8 cellular contexts compared by ENCODE assay signal in genomic region chr21:45140346-45140940, GRCh38.
DNase-seq lines count a peak whose midpoint lies in the region; ATAC-seq and TF ChIP-seq lines count a peak whose summit lies in the region.

No MANE protein-coding gene starts in this region.

- peaks cover 18% of the 10 kb centered on the region for H3K36me3 Mint-ChIP-seq in Caco-2 (ENCODE audit: insufficient read depth, unreplicated experiment)

- WGBS in adrenal gland, 4 donors = 17 to 20% (median 19%) methylated on average over 9 of the region's 9 CpGs
- WGBS in heart left ventricle, 4 donors = 31 to 42% (median 35%) methylated on average over 8 to 9 of the region's 9 CpGs

- H3K36me3 ChIP-seq in Caco-2 (ENCODE audit: control insufficient read depth, insufficient read depth, low read length) (no peaks in the 10 kb centered on the region), SK-N-MC (ENCODE audit: insufficient read depth, low read length) (peaks cover 8% of the 10 kb centered on the region; the same call in 1 of the 2 replicates), adrenal gland (replicated peaks in 1 of 2) (no peaks in the 10 kb centered on the region), heart left ventricle (peaks cover 0 to 9% (median 4%) of the 10 kb centered on the region in 9 donors)

- H3K9me3 ChIP-seq in Caco-2 (no peaks in the 10 kb centered on the region), SK-N-MC (ENCODE audit: low read depth, low read length) (no peaks in the 10 kb centered on the region), adrenal gland (replicated peaks in 1 of 3) (no peaks in the 10 kb centered on the region), heart left ventricle (no peaks in the 10 kb centered on the region)

- no peaks in the 10 kb centered on the region for H3K27me3 ChIP-seq in Caco-2 (replicated peaks; ENCODE audit: control insufficient read depth, insufficient read depth, low read length)
- no peaks in the 10 kb centered on the region for H3K27me3 ChIP-seq in adrenal gland
- H3K27me3 ChIP-seq in heart left ventricle = no peaks in the 10 kb centered on the region

- TF ChIP-seq POLR2A in adrenal gland (IDR thresholded peaks at IDR 0.05) (no peak), heart left ventricle (IDR thresholded peaks at IDR 0.05) (no peak)

- ATAC-seq in GM21737 (IDR thresholded peaks at IDR 0.05; ENCODE audit: unreplicated experiment) = peak; percentile 55
- ATAC-seq in heart left ventricle = peak; percentile 75 to 86 (median 86)
- ATAC-seq in HG03378 (IDR thresholded peaks at IDR 0.05; ENCODE audit: unreplicated experiment) = no peak

- no peaks in the 10 kb centered on the region for H3K4me1 Mint-ChIP-seq in Caco-2 (ENCODE audit: low read depth, unreplicated experiment)

- no peak overlapping the region for H3K27ac Mint-ChIP-seq in Caco-2 (ENCODE audit: unreplicated experiment)

- no peak overlapping the region for H3K4me3 Mint-ChIP-seq in Caco-2 (ENCODE audit: unreplicated experiment)

- no peaks in the 10 kb centered on the region for H3K9me3 Mint-ChIP-seq in Caco-2 (ENCODE audit: unreplicated experiment)

- CTCF ChIA-PET in Caco-2 (lab: Charles Lee) = interaction anchor here (0.6 to 1.5 kb wide), 15 partner anchors 10 to 680 kb away, joined by 3 to 12 read pairs (median 4); partner anchors contain the start of gene POFUT2

- H3K9ac ChIP-seq in SK-N-MC (ENCODE audit: insufficient read length) = no peak overlapping the region

- no peaks in the 10 kb centered on the region for H3K27me3 Mint-ChIP-seq in Caco-2 (ENCODE audit: insufficient read depth, unreplicated experiment)

- H3K27ac ChIP-seq in SK-N-MC (no peak overlapping the region), adrenal gland (no peak overlapping the region), heart left ventricle (no peak overlapping the region)

- TF ChIP-seq CTCF in Caco-2 (IDR thresholded peaks at IDR 0.05; ENCODE audit: insufficient read depth in 1 of 2, low read depth in 1 of 2, low read length in 1 of 2, severe bottlenecking in 1 of 2, unreplicated experiment in 1 of 2) (peak; percentile 78 to 91), adrenal gland (IDR thresholded peaks at IDR 0.05) (peak; percentile 81 to 98 (median 90)), heart left ventricle (IDR thresholded peaks at IDR 0.05) (peak; percentile 61 to 81 (median 74))

- H3K4me1 ChIP-seq in Caco-2 (peaks cover 10% of the 10 kb centered on the region), adrenal gland (replicated peaks in 1 of 2) (peaks cover 6 to 7% of the 10 kb centered on the region in 2 donors), heart left ventricle (peaks cover 0 to 26% (median 4%) of the 10 kb centered on the region in 12 donors)

- no TSS peak for BruUV-seq in Caco-2 (replicated peaks; lab: Mats Ljungman, UMichigan)

- intact Hi-C loops in Caco-2 (cut with micrococcal nuclease; ENCODE audit: unreplicated experiment) (loop anchor here (1.0 to 10.0 kb wide), 3 partner anchors 94 to 682 kb away; partner anchors contain the start of gene POFUT2), adrenal gland (cut with DNase I) (loop anchor here (5.0 to 10.0 kb wide), 3 partner anchors 152 to 302 kb away; no protein-coding TSS in a partner anchor), heart left ventricle (cut with DNase I) (loop anchor here in 9 of 10 donors (2.0 to 10.0 kb wide), 11 partner anchors 64 to 682 kb away; partner anchors contain the start of gene POFUT2 (in 2 of the 9))

- DNase-seq in Caco-2 = peak; percentile 86 to 91
- DNase-seq in NCI-H1105 (lab: John Stamatoyannopoulos, UW) = peak; percentile 67
- DNase-seq in SK-N-MC (ENCODE audit: low read depth, low spot score) = peak; percentile 34
- DNase-seq in adrenal gland = peak; percentile 80 to 94 (median 88)
- peak; percentile 62 to 83 (median 76) for DNase-seq in heart left ventricle
- DNase-seq in pulmonary artery endothelial cell (ENCODE audit: low read depth, low spot score) = peak; percentile 84

- POLR2A ChIA-PET in Caco-2 (lab: Charles Lee) = interaction anchor here (0.6 kb wide), 1 partner anchor 147 kb away, joined by 3 read pairs; the partner anchor contains the start of gene POFUT2

- no peak overlapping the region for H3K4me3 ChIP-seq in Caco-2 (ENCODE audit: low read depth, low read length)
- H3K4me3 ChIP-seq in SK-N-MC = no peak overlapping the region
- no peak overlapping the region for H3K4me3 ChIP-seq in adrenal gland
- no peak overlapping the region for H3K4me3 ChIP-seq in heart left ventricle

Comparison
In these comparisons a context has a peak if more than half of its experiments do, and no peak if none do; other contexts are left out.
1. DNase-seq: peak in every context shown above with its lines; median percentile 88 in Caco-2; 88 in adrenal gland; 84 in pulmonary artery endothelial cell; 76 in heart left ventricle; 67 in NCI-H1105; 34 in SK-N-MC.